Comparison of ENCODE assay signal across 8 cellular contexts in the genomic region with DNA sequence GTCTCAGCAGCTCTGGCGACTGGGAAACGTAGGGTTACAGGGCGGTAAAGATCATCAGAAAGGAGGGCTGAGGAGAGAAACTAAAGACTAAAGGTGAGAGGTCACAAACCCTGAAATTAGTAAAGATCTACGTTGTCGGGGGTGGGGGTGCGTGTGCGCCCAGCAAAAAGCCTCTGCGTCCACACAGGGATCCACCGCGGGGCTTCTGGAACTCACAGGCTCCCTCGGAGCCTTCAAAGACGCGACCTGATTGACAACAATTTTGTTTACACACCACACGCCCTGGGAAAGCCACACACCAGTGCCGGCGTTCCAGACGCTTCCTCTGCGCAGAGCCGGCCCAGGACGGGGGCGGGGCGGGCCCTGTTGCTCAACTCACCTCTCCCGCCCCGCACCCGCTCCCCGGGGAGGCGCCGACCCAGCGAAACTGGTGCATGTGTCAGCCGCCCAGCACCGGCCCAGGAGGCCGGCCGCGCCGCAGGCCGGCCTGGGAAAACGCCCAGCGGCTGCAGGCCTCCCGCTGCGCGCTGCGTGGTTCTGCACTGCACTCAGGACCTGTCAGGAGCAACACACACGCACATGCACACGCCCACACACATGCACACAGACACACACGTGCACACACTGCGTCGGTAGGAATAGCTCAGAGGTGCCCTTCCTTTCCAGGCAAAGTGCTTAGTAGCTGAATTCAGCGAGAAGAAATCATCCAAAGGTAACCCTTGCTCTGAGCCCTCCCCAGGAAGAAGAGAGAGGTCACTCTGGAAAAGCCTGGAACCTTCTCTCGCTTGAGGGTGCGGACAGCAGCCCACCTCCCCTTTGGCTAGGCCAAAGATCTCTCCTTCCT. TPM values are rescaled to one million over a fixed set of nuclear protein-coding genes. Genes with fewer than 3 reads are reported as not detected.
DNase-seq lines count a peak whose midpoint lies in the region; ATAC-seq and TF ChIP-seq lines count a peak whose summit lies in the region.

No MANE protein-coding gene starts in this region.

- H3K4me3 ChIP-seq in BJ (ENCODE audit: low read depth, low read length) (peak overlapping the region; percentile 28), sigmoid colon (peak overlapping the region; percentile 28 to 51 (median 41))

- H3K27ac ChIP-seq in angular gyrus (ENCODE audit: low read depth, low read length) (peak overlapping the region; percentile 93), sigmoid colon (peak overlapping the region; percentile 80 to 92 (median 90))

- DNase-seq in BJ (ENCODE audit: low read depth) (peak; percentile 70), T-cell (peak; percentile 51 to 80 (median 69)), hepatic stellate cell (ENCODE audit: low spot score) (peak; percentile 78), sigmoid colon (peak; percentile 98), NCI-H446 (lab: John Stamatoyannopoulos, UW) (no peak)

- H3K4me1 ChIP-seq in sigmoid colon, result peaks cover 0 to 25% (median 24%) of the 10 kb centered on the region in 4 donors

- peak overlapping the region; percentile 76 to 84 (median 82) for H3K4me3 Mint-ChIP-seq in T-cell

- peak in 1 of 4 donors; percentile 63 for TF ChIP-seq EP300 in sigmoid colon (IDR thresholded peaks at IDR 0.05)

- WGBS in sigmoid colon, 2 donors, result 3 to 13% methylated on average over 50 of the region's 50 CpGs

- TF ChIP-seq POLR2A in sigmoid colon (IDR thresholded peaks at IDR 0.05), result peak; percentile 21 to 33

- TF ChIP-seq CTCF in BJ (IDR thresholded peaks at IDR 0.05; ENCODE audit: insufficient read depth, low read depth, low read length) (no peak), sigmoid colon (IDR thresholded peaks at IDR 0.05) (no peak)

- peaks cover 14 to 24% (median 16%) of the 10 kb centered on the region in 3 donors for H3K4me1 Mint-ChIP-seq in T-cell

- CTCF ChIA-PET in BJ (lab: Yijun Ruan, JAX), result no interaction called here
- CTCF ChIA-PET in T-cell (lab: Charles Lee), result interaction anchor here in 1 of 2 donors (1.0 kb wide), 1 partner anchor 62 kb away, joined by 3 read pairs; no protein-coding TSS in a partner anchor

- H3K9me3 Mint-ChIP-seq in T-cell, result no peaks in the 10 kb centered on the region

- H3K27ac Mint-ChIP-seq in T-cell, result peak overlapping the region; percentile 93 to 94

- H3K36me3 ChIP-seq in BJ (ENCODE audit: control insufficient read depth, insufficient read depth, low read length) (no peaks in the 10 kb centered on the region), sigmoid colon (no peaks in the 10 kb centered on the region)

- H3K27me3 Mint-ChIP-seq in T-cell, result no peaks in the 10 kb centered on the region

- POLR2A ChIA-PET in BJ (lab: Charles Lee), result interaction anchor here (0.8 kb wide), 1 partner anchor 59 kb away, joined by 3 read pairs; no protein-coding TSS in a partner anchor
- POLR2A ChIA-PET in T-cell (lab: Charles Lee), result interaction anchor here in 1 of 2 donors (0.7 to 1.1 kb wide), 2 partner anchors 57 to 60 kb away, joined by 3 read pairs; a partner anchor contains a TSS

- ATAC-seq in GM19324 (IDR thresholded peaks at IDR 0.05; ENCODE audit: low FRiP score, unreplicated experiment) (peak; percentile 85), HG03442 (IDR thresholded peaks at IDR 0.05; ENCODE audit: unreplicated experiment) (peak; percentile 77), T-cell (replicated peaks in 1 of 4) (peak; percentile 95 to 97 (median 96))

- no peaks in the 10 kb centered on the region for H3K9me3 ChIP-seq in sigmoid colon

- intact Hi-C loops in sigmoid colon (cut with DNase I), result loop anchor here (1.0 kb wide), 2 partner anchors 33 to 56 kb away; no protein-coding TSS in a partner anchor

- no peaks in the 10 kb centered on the region for H3K36me3 Mint-ChIP-seq in T-cell

- H3K27me3 ChIP-seq in BJ (ENCODE audit: control insufficient read depth, insufficient read depth, low read length), result no peaks in the 10 kb centered on the region
- H3K27me3 ChIP-seq in sigmoid colon, result no peaks in the 10 kb centered on the region

RNA-seq across cellular contexts. Expression of a gene that starts 57.2 kb away (rescaled TPM):
- 14.1 and 17.0 TPM in 2 replicates for polyA plus RNA-seq in BJ (2011; rRNA removed)
- polyA minus RNA-seq in BJ (2011; rRNA and poly(A)+ RNA removed), result 102 and 103 TPM in 2 replicates
- 100 to 1,000 TPM; 103 to 161 (median 108) TPM for total RNA-seq in T-cell
- 100 to 1,000 TPM in 1 of 4 donors, 10 to 100 TPM in 3; 69.6 to 115 (median 78.8) TPM for total RNA-seq in sigmoid colon
- polyA plus RNA-seq in sigmoid colon, result 10 to 100 TPM in 1 of 3 donors, 1 to 10 TPM in 2; 8.4 to 30.4 (median 8.6) TPM

Comparison
In these comparisons a context has a peak if more than half of its experiments do, and no peak if none do; other contexts are left out.
1. DNase-seq: peak in BJ (single experiment), T-cell (34 of 34), hepatic stellate cell (single experiment) and sigmoid colon (single experiment); none in NCI-H446 (0 of 2).
2. Peak in every context shown above with its lines, with median percentiles within 50 percentile points of each other: ATAC-seq.